In the genomic region with DNA sequence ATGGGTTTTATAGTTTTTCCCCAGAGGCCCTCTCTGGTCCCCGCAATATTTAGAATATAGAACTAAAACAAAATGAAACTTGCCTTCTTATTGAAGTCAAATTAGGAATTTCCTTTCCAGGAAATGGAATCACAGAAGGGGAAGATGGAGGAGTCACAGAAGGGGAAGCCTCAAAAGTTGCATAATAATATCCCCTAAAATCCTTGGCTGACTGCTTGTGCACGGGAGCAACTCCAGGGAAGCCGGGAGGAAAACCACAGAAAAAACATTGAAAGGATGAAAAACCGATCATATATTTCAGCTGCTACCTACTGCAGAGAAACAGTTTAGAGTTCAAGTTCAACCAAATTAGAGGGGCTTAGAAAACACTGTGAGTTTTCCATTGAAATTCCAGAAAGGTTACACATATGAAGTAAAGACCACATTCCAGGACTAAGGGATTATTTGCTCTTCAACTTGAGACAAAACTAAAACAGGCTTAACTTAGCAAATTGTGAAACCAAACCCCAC, we compare ENCODE assay signal across 14 cellular contexts.
"Had no signal": no experiment of that assay in that cellular context is flagged by ENCODE, and none has a peak within 500 bp of the region (broad histone marks: within the 10 kb centered on the region; RNA-seq: fewer than 3 reads in every experiment).

No MANE protein-coding gene starts in this region.

- H3K36me3 ChIP-seq: colonic mucosa, gastrocnemius medialis, tibial artery had no signal

- H3K4me1 ChIP-seq: colonic mucosa, gastrocnemius medialis, tibial artery had no signal

- H3K4me3 ChIP-seq: colonic mucosa, gastrocnemius medialis, tibial artery had no signal

- H3K27me3 ChIP-seq: colonic mucosa, gastrocnemius medialis, tibial artery had no signal

- DNase-seq: activated CD4-positive, alpha-beta T cell treated with anti-CD3 and anti-CD28 coated beads, Interleukin-2, amount 50 U/mL, for 4 hours; activated CD4-positive, CD25-positive, alpha-beta regulatory T cell treated with anti-CD3 and anti-CD28 coated beads, Interleukin-2, amount 50 U/mL, for 72 hours; activated naive CD4-positive, alpha-beta T cell treated with anti-CD3 and anti-CD28 coated beads, Interleukin-2, amount 10 ng/mL, durations not matched to agents 7 days and 5 days; activated T-cell treated with anti-CD3 and anti-CD28 coated beads, Interleukin-2, amount 50 U/mL, for 1 hour; central memory CD4-positive, alpha-beta T cell; colonic mucosa; gastrocnemius medialis; islet precursor cell; naive thymus-derived CD8-positive, alpha-beta T cell; stimulated activated CD4-positive, alpha-beta T cell treated with anti-CD3 and anti-CD28 coated beads, Interleukin-4, amount 100 ng/mL, for 24 hours; stimulated activated naive CD4-positive, alpha-beta T cell; T-helper 1 cell; T1000; tibial artery had no signal

- H3K9me3 ChIP-seq: colonic mucosa, gastrocnemius medialis, tibial artery had no signal
